Comparison of ENCODE assay signal across 1 cellular context in the genomic region with DNA sequence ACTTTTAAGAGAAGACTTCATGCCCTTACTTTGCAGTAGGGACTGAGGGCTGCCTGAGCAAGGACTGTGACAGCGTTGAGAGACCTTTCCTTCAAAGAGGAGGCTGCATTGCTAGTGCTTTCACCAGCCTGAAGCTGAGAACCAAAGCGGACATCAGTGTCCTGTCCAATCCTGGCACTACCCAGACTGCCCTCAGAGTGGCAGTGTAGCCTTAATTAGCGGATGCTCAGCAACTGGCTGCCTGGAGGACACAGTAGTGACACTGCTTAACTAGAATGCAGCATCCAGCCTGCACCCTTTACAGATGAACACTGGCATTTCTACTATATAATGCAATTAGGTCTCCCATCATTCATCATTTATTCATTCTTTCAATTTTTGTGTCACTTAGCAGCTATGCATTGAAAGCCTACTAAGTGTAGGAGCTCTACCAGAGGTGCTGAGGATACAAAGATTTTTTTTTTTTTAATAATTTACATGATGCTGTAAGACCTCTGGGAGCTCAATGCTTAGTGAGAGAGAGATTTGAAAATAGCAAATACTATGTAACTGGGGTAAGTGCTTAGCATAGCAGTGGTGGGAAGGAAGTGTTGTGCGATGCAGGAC.
TF ChIP-seq lines count a peak whose summit lies in the region.

No MANE protein-coding gene starts in this region.

TF ChIP-seq in GM12878, 131 proteins besides CTCF, POLR2A, EP300 and RAD21 (continued from another document):
- TF ChIP-seq POU2F2 (IDR thresholded peaks at IDR 0.05; ENCODE audit: borderline replicate concordance, low read depth, low read length) (0 out of 3 replicates have a peak, but pooled peaks have one; percentile 44), CBX3 (IDR thresholded peaks at IDR 0.05; ENCODE audit: borderline replicate concordance, low read depth) (no peak), ASH2L (IDR thresholded peaks at IDR 0.05; ENCODE audit: borderline replicate concordance, low read depth) (no peak), SMARCA5 (IDR thresholded peaks at IDR 0.05) (peak; percentile 72; the same call in 1 of the 2 replicates), IRF4 (IDR thresholded peaks at IDR 0.05; ENCODE audit: low read depth, low read length) (no peak), SMC3 (IDR thresholded peaks at IDR 0.05; ENCODE audit: borderline replicate concordance, low read length) (peak; percentile 98), JUNB (IDR thresholded peaks at IDR 0.05) (no peak), TBL1XR1 (IDR thresholded peaks at IDR 0.05; ENCODE audit: low read depth, low read length) (0 out of 2 replicates have a peak, but pooled peaks have one; percentile 42), NR2F1 (conservative IDR thresholded peaks at IDR 0.05) (no peak), EGR1 (IDR thresholded peaks at IDR 0.05; ENCODE audit: borderline replicate concordance in 1 of 2, low read depth in 2 of 2, low read length in 2 of 2) (no peak), NRF1 (conservative IDR thresholded peaks at IDR 0.05; ENCODE audit: low read depth, low read length) (no peak), IKZF1 (conservative IDR thresholded peaks at IDR 0.05) (no peak), SREBF1 (IDR thresholded peaks at IDR 0.05; ENCODE audit: low read length) (no peak), SP1 (IDR thresholded peaks at IDR 0.05; ENCODE audit: low read depth, low read length) (peak; percentile 15), ZSCAN29 (IDR thresholded peaks at IDR 0.05) (no peak), YY1 (IDR thresholded peaks at IDR 0.05; ENCODE audit: low read depth, low read length) (peak; percentile 81; the same call in 1 of the 2 replicates), MXI1 (IDR thresholded peaks at IDR 0.05; ENCODE audit: low read depth, low read length) (0 out of 2 replicates have a peak, but pooled peaks have one; percentile 16), CHD4 (IDR thresholded peaks at IDR 0.05) (no peak), FOS (IDR thresholded peaks at IDR 0.05; ENCODE audit: borderline replicate concordance, extremely low read depth, insufficient read length) (no peak)
- TF ChIP-seq, protein P1, sequence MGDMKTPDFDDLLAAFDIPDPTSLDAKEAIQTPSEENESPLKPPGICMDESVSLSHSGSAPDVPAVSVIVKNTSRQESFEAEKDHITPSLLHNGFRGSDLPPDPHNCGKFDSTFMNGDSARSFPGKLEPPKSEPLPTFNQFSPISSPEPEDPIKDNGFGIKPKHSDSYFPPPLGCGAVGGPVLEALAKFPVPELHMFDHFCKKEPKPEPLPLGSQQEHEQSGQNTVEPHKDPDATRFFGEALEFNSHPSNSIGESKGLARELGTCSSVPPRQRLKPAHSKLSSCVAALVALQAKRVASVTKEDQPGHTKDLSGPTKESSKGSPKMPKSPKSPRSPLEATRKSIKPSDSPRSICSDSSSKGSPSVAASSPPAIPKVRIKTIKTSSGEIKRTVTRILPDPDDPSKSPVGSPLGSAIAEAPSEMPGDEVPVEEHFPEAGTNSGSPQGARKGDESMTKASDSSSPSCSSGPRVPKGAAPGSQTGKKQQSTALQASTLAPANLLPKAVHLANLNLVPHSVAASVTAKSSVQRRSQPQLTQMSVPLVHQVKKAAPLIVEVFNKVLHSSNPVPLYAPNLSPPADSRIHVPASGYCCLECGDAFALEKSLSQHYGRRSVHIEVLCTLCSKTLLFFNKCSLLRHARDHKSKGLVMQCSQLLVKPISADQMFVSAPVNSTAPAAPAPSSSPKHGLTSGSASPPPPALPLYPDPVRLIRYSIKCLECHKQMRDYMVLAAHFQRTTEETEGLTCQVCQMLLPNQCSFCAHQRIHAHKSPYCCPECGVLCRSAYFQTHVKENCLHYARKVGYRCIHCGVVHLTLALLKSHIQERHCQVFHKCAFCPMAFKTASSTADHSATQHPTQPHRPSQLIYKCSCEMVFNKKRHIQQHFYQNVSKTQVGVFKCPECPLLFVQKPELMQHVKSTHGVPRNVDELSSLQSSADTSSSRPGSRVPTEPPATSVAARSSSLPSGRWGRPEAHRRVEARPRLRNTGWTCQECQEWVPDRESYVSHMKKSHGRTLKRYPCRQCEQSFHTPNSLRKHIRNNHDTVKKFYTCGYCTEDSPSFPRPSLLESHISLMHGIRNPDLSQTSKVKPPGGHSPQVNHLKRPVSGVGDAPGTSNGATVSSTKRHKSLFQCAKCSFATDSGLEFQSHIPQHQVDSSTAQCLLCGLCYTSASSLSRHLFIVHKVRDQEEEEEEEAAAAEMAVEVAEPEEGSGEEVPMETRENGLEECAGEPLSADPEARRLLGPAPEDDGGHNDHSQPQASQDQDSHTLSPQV (IDR thresholded peaks at IDR 0.05) = no peak
- TF ChIP-seq, protein P2, sequence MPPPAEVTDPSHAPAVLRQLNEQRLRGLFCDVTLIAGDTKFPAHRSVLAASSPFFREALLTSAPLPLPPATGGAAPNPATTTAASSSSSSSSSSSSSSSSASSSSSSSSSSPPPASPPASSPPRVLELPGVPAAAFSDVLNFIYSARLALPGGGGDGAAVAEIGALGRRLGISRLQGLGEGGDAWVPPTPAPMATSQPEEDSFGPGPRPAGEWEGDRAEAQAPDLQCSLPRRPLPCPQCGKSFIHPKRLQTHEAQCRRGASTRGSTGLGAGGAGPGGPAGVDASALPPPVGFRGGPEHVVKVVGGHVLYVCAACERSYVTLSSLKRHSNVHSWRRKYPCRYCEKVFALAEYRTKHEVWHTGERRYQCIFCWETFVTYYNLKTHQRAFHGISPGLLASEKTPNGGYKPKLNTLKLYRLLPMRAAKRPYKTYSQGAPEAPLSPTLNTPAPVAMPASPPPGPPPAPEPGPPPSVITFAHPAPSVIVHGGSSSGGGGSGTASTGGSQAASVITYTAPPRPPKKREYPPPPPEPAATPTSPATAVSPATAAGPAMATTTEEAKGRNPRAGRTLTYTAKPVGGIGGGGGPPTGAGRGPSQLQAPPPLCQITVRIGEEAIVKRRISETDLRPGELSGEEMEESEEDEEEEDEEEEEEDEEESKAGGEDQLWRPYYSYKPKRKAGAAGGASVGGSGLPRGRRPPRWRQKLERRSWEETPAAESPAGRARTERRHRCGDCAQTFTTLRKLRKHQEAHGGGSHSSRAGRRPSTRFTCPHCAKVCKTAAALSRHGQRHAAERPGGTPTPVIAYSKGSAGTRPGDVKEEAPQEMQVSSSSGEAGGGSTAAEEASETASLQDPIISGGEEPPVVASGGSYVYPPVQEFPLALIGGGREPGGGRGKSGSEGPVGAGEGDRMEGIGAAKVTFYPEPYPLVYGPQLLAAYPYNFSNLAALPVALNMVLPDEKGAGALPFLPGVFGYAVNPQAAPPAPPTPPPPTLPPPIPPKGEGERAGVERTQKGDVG (CRISPR knock-in tag; IDR thresholded peaks at IDR 0.05) = no peak
